1 cellular context compared by ENCODE assay signal in the genomic region with DNA sequence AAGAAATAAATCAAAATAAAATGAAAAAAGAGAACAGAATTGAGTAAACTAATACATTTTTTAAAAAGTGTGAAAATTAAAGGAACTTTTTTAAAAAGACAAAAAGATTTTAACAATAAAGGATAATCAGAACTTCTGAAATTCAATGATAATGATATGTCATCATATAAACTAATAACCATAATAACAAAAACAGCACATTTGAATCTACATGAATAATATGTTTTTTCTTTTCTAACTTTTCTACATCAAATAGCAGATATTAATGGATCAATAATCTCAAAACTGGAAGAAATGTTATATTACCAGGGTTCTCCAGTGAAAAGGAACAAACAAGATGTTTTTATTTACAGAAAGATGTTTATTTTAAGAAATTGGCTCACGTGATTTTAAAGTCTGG.
TF ChIP-seq lines count a peak whose summit lies in the region.

No MANE protein-coding gene starts in this region.

TF ChIP-seq in K562, 482 proteins besides CTCF, POLR2A, EP300 and RAD21 (continued from another document):
- TF ChIP-seq, protein P1, sequence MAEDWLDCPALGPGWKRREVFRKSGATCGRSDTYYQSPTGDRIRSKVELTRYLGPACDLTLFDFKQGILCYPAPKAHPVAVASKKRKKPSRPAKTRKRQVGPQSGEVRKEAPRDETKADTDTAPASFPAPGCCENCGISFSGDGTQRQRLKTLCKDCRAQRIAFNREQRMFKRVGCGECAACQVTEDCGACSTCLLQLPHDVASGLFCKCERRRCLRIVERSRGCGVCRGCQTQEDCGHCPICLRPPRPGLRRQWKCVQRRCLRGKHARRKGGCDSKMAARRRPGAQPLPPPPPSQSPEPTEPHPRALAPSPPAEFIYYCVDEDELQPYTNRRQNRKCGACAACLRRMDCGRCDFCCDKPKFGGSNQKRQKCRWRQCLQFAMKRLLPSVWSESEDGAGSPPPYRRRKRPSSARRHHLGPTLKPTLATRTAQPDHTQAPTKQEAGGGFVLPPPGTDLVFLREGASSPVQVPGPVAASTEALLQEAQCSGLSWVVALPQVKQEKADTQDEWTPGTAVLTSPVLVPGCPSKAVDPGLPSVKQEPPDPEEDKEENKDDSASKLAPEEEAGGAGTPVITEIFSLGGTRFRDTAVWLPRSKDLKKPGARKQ (CRISPR knock-in tag; IDR thresholded peaks at IDR 0.05), result no peak
- no peak for TF ChIP-seq CHD4 (IDR thresholded peaks at IDR 0.05; ENCODE audit: insufficient read depth, insufficient replicate concordance, low read depth, low read length, poor library complexity, severe bottlenecking)
